8 cellular contexts compared by ENCODE assay signal in genomic region chr16:4538067-4538385, GRCh38. TPM values are rescaled to one million over a fixed set of nuclear protein-coding genes. Genes with fewer than 3 reads are reported as not detected.
A peak's percentile ranks its signal among the peaks of the same experiment; 100 is the strongest.
DNase-seq lines count a peak whose midpoint lies in the region; ATAC-seq and TF ChIP-seq lines count a peak whose summit lies in the region.

No MANE protein-coding gene starts in this region.

- intact Hi-C loops in Caco-2 (cut with micrococcal nuclease; ENCODE audit: unreplicated experiment), result no loop called here

- H3K27ac Mint-ChIP-seq in Caco-2 (ENCODE audit: unreplicated experiment) (no peak overlapping the region), H9 (no peak overlapping the region)

- H3K23me2 ChIP-seq in H9 (ENCODE audit: insufficient read length, low read depth, low read length, poor library complexity, severe bottlenecking), result peaks cover 7% of the 10 kb centered on the region

- H3K79me2 ChIP-seq in H9 (ENCODE audit: insufficient read depth, low read length) (peaks cover 2% of the 10 kb centered on the region; the same call in 1 of the 2 replicates), fibroblast of lung (ENCODE audit: control insufficient read depth, insufficient read depth, low read length) (no peaks in the 10 kb centered on the region)

- BruUV-seq in Caco-2 (replicated peaks; lab: Mats Ljungman, UMichigan), result no TSS peak

- no peak for TF ChIP-seq CTCF in Caco-2 (IDR thresholded peaks at IDR 0.05; ENCODE audit: insufficient read depth in 1 of 2, low read depth in 1 of 2, low read length in 1 of 2, severe bottlenecking in 1 of 2, unreplicated experiment in 1 of 2)
- no peak for TF ChIP-seq CTCF in H9 (conservative IDR thresholded peaks at IDR 0.05)
- TF ChIP-seq CTCF in fibroblast of lung (conservative IDR thresholded peaks at IDR 0.05 in 1 of 2, IDR thresholded peaks at IDR 0.05 in 1 of 2; ENCODE audit: low read depth in 1 of 2, low read length in 2 of 2), result no peak
- no peak for TF ChIP-seq CTCF in omental fat pad (IDR thresholded peaks at IDR 0.05)
- TF ChIP-seq CTCF in GM20000 (IDR thresholded peaks at IDR 0.05; ENCODE audit: extremely low read depth, missing control alignments), result no peak

- H3K9me3 ChIP-seq in Caco-2 (peaks cover 7% of the 10 kb centered on the region; the same call in 1 of the 2 replicates), H9 (ENCODE audit: control insufficient read depth, low read depth, low read length) (peaks cover 5% of the 10 kb centered on the region), SJCRH30 (replicated peaks) (0 out of 2 replicates have a peak, but pooled peaks cover 4% of the 10 kb centered on the region), fibroblast of lung (ENCODE audit: control insufficient read depth, insufficient read depth, low read depth, low read length) (no peaks in the 10 kb centered on the region)

- POLR2A ChIA-PET in Caco-2 (lab: Charles Lee), result interaction anchor here (0.5 to 2.0 kb wide), 4 partner anchors 11 to 78 kb away, joined by 3 to 9 read pairs (median 6); partner anchors contain the start of gene UBALD1

- H3K4me1 Mint-ChIP-seq in Caco-2 (ENCODE audit: low read depth, unreplicated experiment) (no peaks in the 10 kb centered on the region), H9 (peaks cover 26 to 27% of the 10 kb centered on the region in 2 experiments)

- H3K36me3 ChIP-seq in Caco-2 (ENCODE audit: control insufficient read depth, insufficient read depth, low read length) (no peaks in the 10 kb centered on the region; the same call in 1 of the 2 replicates), SJCRH30 (no peaks in the 10 kb centered on the region; the same call in 1 of the 2 replicates), fibroblast of lung (ENCODE audit: control insufficient read depth, insufficient read depth, low read length) (no peaks in the 10 kb centered on the region)

- H4K8ac ChIP-seq in H9 (replicated peaks; ENCODE audit: insufficient read length, low read depth, low read length), result no peak overlapping the region

- H3K36me3 Mint-ChIP-seq in Caco-2 (ENCODE audit: insufficient read depth, unreplicated experiment), result peaks cover 33% of the 10 kb centered on the region
- H3K36me3 Mint-ChIP-seq in H9 (ENCODE audit: insufficient read depth in 1 of 3, low read depth in 3 of 3), result peaks cover 25 to 28% (median 25%) of the 10 kb centered on the region in 3 experiments

- no peak overlapping the region for H3T11ph ChIP-seq in H9 (ENCODE audit: low read length)

- WGBS in H9 (ENCODE audit: extremely low coverage, insufficient read length, low lambda C conversion rate), result no CpG with 5 or more reads among the region's 37 CpGs

- H3K4me2 ChIP-seq in H9 (ENCODE audit: insufficient read depth, insufficient read length, low read length) (peak overlapping the region; percentile 65), fibroblast of lung (ENCODE audit: extremely low read depth, insufficient read depth, low read length) (peak overlapping the region; percentile 57)

- H4K20me1 ChIP-seq in H9 (ENCODE audit: control insufficient read depth, insufficient read depth, insufficient read length) (no peaks in the 10 kb centered on the region), fibroblast of lung (ENCODE audit: control insufficient read depth, extremely low read depth, insufficient read depth, low read length) (no peaks in the 10 kb centered on the region)

- H3K9ac ChIP-seq in H9 (ENCODE audit: extremely low read depth, insufficient read length, low read length) (peak overlapping the region; percentile 60), fibroblast of lung (ENCODE audit: insufficient read depth, low read length) (peak overlapping the region; percentile 41)

- no peak overlapping the region for H2AFZ ChIP-seq in H9 (ENCODE audit: low read length)
- peak overlapping the region; percentile 36 for H2AFZ ChIP-seq in fibroblast of lung (ENCODE audit: low read length)

- CTCF ChIA-PET in Caco-2 (lab: Charles Lee), result interaction anchor here (0.6 to 1.7 kb wide), 2 partner anchors 11 to 12 kb away, joined by 3 to 11 read pairs; no protein-coding TSS in a partner anchor

- no peak overlapping the region for H4K5ac ChIP-seq in H9 (ENCODE audit: insufficient read length, low read depth, low read length)

- H3K27me3 ChIP-seq in Caco-2 (replicated peaks; ENCODE audit: control insufficient read depth, insufficient read depth, low read length) (no peaks in the 10 kb centered on the region), H9 (ENCODE audit: insufficient read depth, low read length) (no peaks in the 10 kb centered on the region; the same call in 1 of the 2 replicates), SJCRH30 (no peaks in the 10 kb centered on the region), fibroblast of lung (ENCODE audit: control insufficient read depth, insufficient read depth, low read length) (no peaks in the 10 kb centered on the region)

- H3K14ac ChIP-seq in H9 (ENCODE audit: insufficient read depth, low read length), result peak overlapping the region; percentile 90

- peak overlapping the region; percentile 90 for H3K4me3 ChIP-seq in Caco-2 (ENCODE audit: low read depth, low read length)
- peak overlapping the region; percentile 82 for H3K4me3 ChIP-seq in SJCRH30
- peak overlapping the region; percentile 43 to 68 (median 46) for H3K4me3 ChIP-seq in fibroblast of lung (replicated peaks in 1 of 4; ENCODE audit: control extremely low read depth in 1 of 4, insufficient read depth in 1 of 4, low read depth in 3 of 4, low read length in 4 of 4)

- ATAC-seq in omental fat pad (ENCODE audit: low FRiP score), result peak; percentile 43

- no peak overlapping the region for H2BK20ac ChIP-seq in H9 (ENCODE audit: low read depth, low read length, poor library complexity, severe bottlenecking)

- H3K56ac ChIP-seq in H9 (ENCODE audit: insufficient read length, low read depth, low read length), result no peak overlapping the region

- H3K4me3 Mint-ChIP-seq in Caco-2 (ENCODE audit: unreplicated experiment), result peak overlapping the region; percentile 75
- peak overlapping the region; percentile 83 to 87 for H3K4me3 Mint-ChIP-seq in H9

- H3K79me1 ChIP-seq in H9 (ENCODE audit: insufficient read depth, low read depth, low read length, poor library complexity, severe bottlenecking), result no peaks in the 10 kb centered on the region

- H2BK5ac ChIP-seq in H9 (ENCODE audit: insufficient read length, low read length), result no peak overlapping the region

- no peak overlapping the region for H2AK5ac ChIP-seq in H9 (ENCODE audit: insufficient read length, low read length)

- peaks cover 6% of the 10 kb centered on the region for H3K4me1 ChIP-seq in Caco-2
- no peaks in the 10 kb centered on the region; the same call in 1 of the 2 replicates for H3K4me1 ChIP-seq in H9 (ENCODE audit: insufficient read depth, low read length)
- H3K4me1 ChIP-seq in SJCRH30, result no peaks in the 10 kb centered on the region
- H3K4me1 ChIP-seq in fibroblast of lung (ENCODE audit: control insufficient read depth, extremely low read depth, insufficient read depth, low read length), result no peaks in the 10 kb centered on the region

- H3K4ac ChIP-seq in H9 (ENCODE audit: low read depth, low read length), result no peak overlapping the region

- H3K9me3 Mint-ChIP-seq in Caco-2 (ENCODE audit: unreplicated experiment) (peaks cover 9% of the 10 kb centered on the region), H9 (peaks cover 16 to 19% of the 10 kb centered on the region in 2 experiments)

- H4K91ac ChIP-seq in H9 (ENCODE audit: insufficient read length, low read depth, low read length), result no peak overlapping the region

- H2BK12ac ChIP-seq in H9 (ENCODE audit: insufficient read length, low read depth, low read length), result no peak overlapping the region

- H3K27me3 Mint-ChIP-seq in Caco-2 (ENCODE audit: insufficient read depth, unreplicated experiment) (no peaks in the 10 kb centered on the region), H9 (ENCODE audit: low read depth) (peaks cover 34% of the 10 kb centered on the region)

- DNase-seq in Caco-2, result no peak
- DNase-seq in H9, result no peak
- DNase-seq in SJCRH30, result no peak
- DNase-seq in fibroblast of lung (ENCODE audit: low read depth in 2 of 2), result no peak
- no peak for DNase-seq in omental fat pad (ENCODE audit: low spot score)
- no peak for DNase-seq in DMS79 (lab: John Stamatoyannopoulos, UW)
- no peak for DNase-seq in GM20000 (ENCODE audit: low spot score)
- no peak for DNase-seq in SKM-1 treated with dmso at 0.1 percent for 144 hours (lab: John Stamatoyannopoulos, UW; ENCODE audit: unreplicated experiment)

- no peak overlapping the region for H3K23ac ChIP-seq in H9 (ENCODE audit: insufficient read length, low read depth, low read length)

- H3K18ac ChIP-seq in H9 (ENCODE audit: insufficient read length, low read depth, low read length), result peak overlapping the region; percentile 47

- no peak overlapping the region for H3K27ac ChIP-seq in H9 (ENCODE audit: insufficient read length, low read depth, low read length)
- H3K27ac ChIP-seq in SJCRH30, result peak overlapping the region; percentile 70
- H3K27ac ChIP-seq in fibroblast of lung (ENCODE audit: insufficient read depth, low read length), result peak overlapping the region; percentile 7

- no peak overlapping the region for H2BK15ac ChIP-seq in H9 (ENCODE audit: low read depth, low read length)

- no peak overlapping the region for H2BK120ac ChIP-seq in H9 (ENCODE audit: low read depth, low read length, poor library complexity, severe bottlenecking)

RNA-seq across cellular contexts. Expression of gene CDIP1, which starts 0.5 kb away (rescaled TPM):
- 45.0 and 51.7 TPM in 2 replicates for total RNA-seq in Caco-2 (2022)
- 49.7 and 50.5 TPM in 2 replicates for total RNA-seq in H9 (2021)
- 28.6 and 31.0 TPM in 2 replicates for total RNA-seq in SJCRH30 (2014; rRNA removed; shearing (Covaris generic))
- 4.9 and 12.2 TPM in 2 replicates for total RNA-seq in fibroblast of lung
- polyA plus RNA-seq in fibroblast of lung, result 6.3 and 11.7 TPM in 2 replicates
- 12.5 and 26.0 TPM in 2 replicates for polyA plus RNA-seq in fibroblast of lung (2012)
- 16.1 and 36.9 TPM in 2 replicates for polyA minus RNA-seq in fibroblast of lung (ENCODE audit: low replicate concordance)
- 10 to 100 TPM; 12.7 to 18.8 (median 14.2) TPM for total RNA-seq in omental fat pad

RNA-seq across cellular contexts. Expression of gene C16orf96, which starts 18.1 kb away (rescaled TPM):
- total RNA-seq in Caco-2 (2022) (0.11 and 0.19 TPM in 2 replicates), H9 (2021) (1.4 and 2.0 TPM in 2 replicates), fibroblast of lung (under 0.01 TPM in 2 replicates), omental fat pad (under 1 TPM in 2 of 4 donors, not detected in 2; 0.19 to 0.36 TPM)
- total RNA-seq in SJCRH30 (2014; rRNA removed; shearing (Covaris generic)), result not detected in 2 replicates
- polyA plus RNA-seq in fibroblast of lung, result 0.01 TPM in 1 of 2 replicates, not detected in the other
- polyA plus RNA-seq in fibroblast of lung (2012), result not detected in 2 replicates
- not detected in 2 replicates for polyA minus RNA-seq in fibroblast of lung (ENCODE audit: low replicate concordance)
